Comparison of ENCODE assay signal across 21 cellular contexts in the genomic region with DNA sequence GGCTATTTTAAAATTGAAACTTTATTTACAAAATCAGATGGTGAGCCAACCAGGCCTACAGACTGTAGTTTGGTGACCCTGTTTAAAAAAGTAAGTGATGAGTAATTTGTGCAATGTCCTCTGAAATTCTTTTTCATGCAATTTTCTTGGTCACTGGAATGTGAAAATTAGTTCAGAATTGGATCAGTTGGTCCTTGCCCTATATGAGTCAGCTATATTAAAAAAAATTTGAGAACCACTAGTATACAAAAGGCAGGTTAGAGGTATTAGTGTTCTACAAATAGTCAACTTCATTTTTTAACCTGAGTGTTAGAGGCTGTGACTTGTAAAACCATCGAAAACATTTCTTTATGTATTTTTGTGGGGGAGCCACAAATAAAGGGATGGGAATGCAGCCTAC.
"Had no signal": no experiment of that assay in that cellular context is flagged by ENCODE, and none has a peak within 500 bp of the region (broad histone marks: within the 10 kb centered on the region; RNA-seq: fewer than 3 reads in every experiment).

No MANE protein-coding gene starts in this region.

- H3K9me3 ChIP-seq: esophagus squamous epithelium, gastrocnemius medialis, heart right ventricle, left lung, lower lobe of right lung, mucosa of descending colon had no signal

- H3K4me1 ChIP-seq: esophagus squamous epithelium, gastrocnemius medialis, heart right ventricle, left lung, lower lobe of right lung had no signal

- H3K4me3 ChIP-seq: coronary artery, dorsolateral prefrontal cortex, esophagus squamous epithelium, gastrocnemius medialis, heart right ventricle, left lung, lower lobe of right lung, mucosa of descending colon had no signal

- H3K27ac ChIP-seq: coronary artery, dorsolateral prefrontal cortex, esophagus squamous epithelium, gastrocnemius medialis, heart right ventricle, left lung, lower lobe of right lung had no signal

- H3K27me3 ChIP-seq: dorsolateral prefrontal cortex, esophagus squamous epithelium, gastrocnemius medialis, heart right ventricle, left lung had no signal

- ATAC-seq: esophagus mucosa, gastrocnemius medialis, heart right ventricle, left cardiac atrium, left lung, left ventricle myocardium superior, lower lobe of right lung, mucosa of descending colon had no signal

- H3K36me3 ChIP-seq: esophagus squamous epithelium, gastrocnemius medialis, heart right ventricle, left lung, lower lobe of right lung had no signal

- DNase-seq: dermis blood vessel endothelial cell; dorsolateral prefrontal cortex; effector CD4-positive, alpha-beta T cell; effector memory CD4-positive, alpha-beta T cell; esophagus squamous epithelium; foreskin fibroblast; foreskin melanocyte; gastrocnemius medialis; glutamatergic neuron; head of caudate nucleus; heart right ventricle; hippocampal formation; left cardiac atrium; left lung; left ventricle myocardium superior; lower lobe of right lung; mesenchymal stem cell; mucosa of descending colon; naive B cell had no signal
